Comparison of ENCODE assay signal across 15 cellular contexts in genomic region chr11:33377100-33377851, GRCh38. TPM values are rescaled to one million over a fixed set of nuclear protein-coding genes. Genes with fewer than 3 reads are reported as not detected.
DNase-seq lines count a peak whose midpoint lies in the region; ATAC-seq and TF ChIP-seq lines count a peak whose summit lies in the region.
"Had no signal": no experiment of that assay in that cellular context is flagged by ENCODE, and none has a peak within 500 bp of the region (broad histone marks: within the 10 kb centered on the region; RNA-seq: fewer than 3 reads in every experiment).

No MANE protein-coding gene starts in this region.

- H3K4me1 ChIP-seq in CD8-positive, alpha-beta T cell (ENCODE audit: insufficient read depth, low read length), result no peaks in the 10 kb centered on the region
- peaks cover 45% of the 10 kb centered on the region for H3K4me1 ChIP-seq in Karpas-422 (ENCODE audit: low read length)
- no peaks in the 10 kb centered on the region for H3K4me1 ChIP-seq in neural progenitor cell

- no peaks in the 10 kb centered on the region for H4K20me1 ChIP-seq in Karpas-422 (ENCODE audit: insufficient read depth, low read depth, low read length)
- peaks cover 11% of the 10 kb centered on the region for H4K20me1 ChIP-seq in neural progenitor cell (ENCODE audit: low read depth)

- no peaks in the 10 kb centered on the region for H3K9me2 ChIP-seq in Karpas-422 (replicated peaks; ENCODE audit: insufficient read depth, low read length)

- H3K9me3 Mint-ChIP-seq in CD8-positive, alpha-beta T cell, result no peaks in the 10 kb centered on the region
- no peaks in the 10 kb centered on the region for H3K9me3 Mint-ChIP-seq in endothelial cell (ENCODE audit: unreplicated experiment)
- no peaks in the 10 kb centered on the region for H3K9me3 Mint-ChIP-seq in neural progenitor cell
- H3K9me3 Mint-ChIP-seq: activated T-helper 17 cell treated with anti-CD3 and anti-CD28 coated beads, Interleukin-2, amount 50 U/mL, for 72 hours had no signal

- H3F3A ChIP-seq in neural progenitor cell (ENCODE audit: low read depth), result peaks cover 16% of the 10 kb centered on the region

- H3K27me3 ChIP-seq in CD8-positive, alpha-beta T cell (ENCODE audit: insufficient read depth, low read length), result no peaks in the 10 kb centered on the region
- H3K27me3 ChIP-seq in Karpas-422 (ENCODE audit: low read length), result no peaks in the 10 kb centered on the region
- peaks cover 75% of the 10 kb centered on the region for H3K27me3 ChIP-seq in neural progenitor cell

- H3K4me2 ChIP-seq in Karpas-422 (ENCODE audit: low read depth, low read length, poor library complexity, severe bottlenecking) (peak overlapping the region; percentile 73), neural progenitor cell (peak overlapping the region; percentile 91)
- H3K4me2 ChIP-seq: KMS-11 had no signal

- H3K79me2 ChIP-seq in Karpas-422 (ENCODE audit: low read length), result no peaks in the 10 kb centered on the region
- no peaks in the 10 kb centered on the region for H3K79me2 ChIP-seq in neural progenitor cell (ENCODE audit: low read depth)

- no peaks in the 10 kb centered on the region for H3K36me3 Mint-ChIP-seq in CD8-positive, alpha-beta T cell
- H3K36me3 Mint-ChIP-seq in endothelial cell (ENCODE audit: low read depth, unreplicated experiment), result no peaks in the 10 kb centered on the region
- H3K36me3 Mint-ChIP-seq in neural progenitor cell, result no peaks in the 10 kb centered on the region

- peaks cover 4% of the 10 kb centered on the region for H3K4me1 Mint-ChIP-seq in CD8-positive, alpha-beta T cell (ENCODE audit: low read depth)
- H3K4me1 Mint-ChIP-seq in endothelial cell (ENCODE audit: unreplicated experiment) (peaks cover 26% of the 10 kb centered on the region), neural progenitor cell (peaks cover 29% of the 10 kb centered on the region)
- H3K4me1 Mint-ChIP-seq: activated T-helper 17 cell treated with anti-CD3 and anti-CD28 coated beads, Interleukin-2, amount 50 U/mL, for 72 hours had no signal

- no peaks in the 10 kb centered on the region for H3K36me3 ChIP-seq in CD8-positive, alpha-beta T cell (ENCODE audit: insufficient read depth, low read length)
- H3K36me3 ChIP-seq in Karpas-422 (ENCODE audit: insufficient read depth, low read length), result no peaks in the 10 kb centered on the region
- H3K36me3 ChIP-seq in neural progenitor cell, result no peaks in the 10 kb centered on the region

- no peak for DNase-seq in CD8-positive, alpha-beta T cell
- no peak for DNase-seq in Karpas-422
- DNase-seq in endothelial cell (ENCODE audit: low spot score), result no peak
- peak; percentile 5 for DNase-seq in neural progenitor cell (ENCODE audit: low spot score)
- DNase-seq in NCI-H774 (lab: John Stamatoyannopoulos, UW), result no peak
- no peak for DNase-seq in Ammon's horn (ENCODE audit: low spot score)
- DNase-seq in hypothalamus (lab: John Stamatoyannopoulos, UW), result no peak
- no peak for DNase-seq in NCI-H524 treated with DMSO at 0.1 percent for 48 hours (lab: John Stamatoyannopoulos, UW)
- DNase-seq: DND-41; stimulated activated CD4-positive, alpha-beta T cell treated with anti-CD3 and anti-CD28 coated beads, Interleukin-4, amount 100 ng/mL, for 1 hour had no signal

- H3K9ac ChIP-seq in Karpas-422 (ENCODE audit: low read length) (peak overlapping the region; percentile 61), neural progenitor cell (no peak overlapping the region)
- H3K9ac ChIP-seq: KMS-11 had no signal

- H3K27me3 Mint-ChIP-seq in CD8-positive, alpha-beta T cell (ENCODE audit: low read depth), result peaks cover 53% of the 10 kb centered on the region
- H3K27me3 Mint-ChIP-seq in endothelial cell (ENCODE audit: unreplicated experiment), result peaks cover 11% of the 10 kb centered on the region
- H3K27me3 Mint-ChIP-seq in neural progenitor cell (ENCODE audit: insufficient read depth, low read depth), result peaks cover 20% of the 10 kb centered on the region

- H3K9me3 ChIP-seq in CD8-positive, alpha-beta T cell (ENCODE audit: low read length), result no peaks in the 10 kb centered on the region
- H3K9me3 ChIP-seq in Karpas-422 (ENCODE audit: low read length) (no peaks in the 10 kb centered on the region), neural progenitor cell (ENCODE audit: low read depth) (no peaks in the 10 kb centered on the region)

- intact Hi-C loops in CD8-positive, alpha-beta T cell (cut with DNase I, micrococcal nuclease), result no loop called here

- no peak for TF ChIP-seq CTCF in CD8-positive, alpha-beta T cell (IDR thresholded peaks at IDR 0.05)
- no peak for TF ChIP-seq CTCF in endothelial cell (IDR thresholded peaks at IDR 0.05; ENCODE audit: unreplicated experiment)
- TF ChIP-seq CTCF in neural progenitor cell (IDR thresholded peaks at IDR 0.05), result no peak

- H3K4me3 Mint-ChIP-seq in CD8-positive, alpha-beta T cell, result peak overlapping the region; percentile 7
- peak overlapping the region; percentile 77 for H3K4me3 Mint-ChIP-seq in endothelial cell (ENCODE audit: unreplicated experiment)
- H3K4me3 Mint-ChIP-seq in neural progenitor cell, result peak overlapping the region; percentile 84
- H3K4me3 Mint-ChIP-seq: activated T-helper 17 cell treated with anti-CD3 and anti-CD28 coated beads, Interleukin-2, amount 50 U/mL, for 72 hours had no signal

- no peak overlapping the region for H3K27ac Mint-ChIP-seq in CD8-positive, alpha-beta T cell
- no peak overlapping the region for H3K27ac Mint-ChIP-seq in endothelial cell (ENCODE audit: unreplicated experiment)
- no peak overlapping the region for H3K27ac Mint-ChIP-seq in neural progenitor cell
- H3K27ac Mint-ChIP-seq: activated T-helper 17 cell treated with anti-CD3 and anti-CD28 coated beads, Interleukin-2, amount 50 U/mL, for 72 hours had no signal

- ATAC-seq in CD8-positive, alpha-beta T cell, result no peak
- ATAC-seq: activated T-helper 17 cell treated with anti-CD3 and anti-CD28 coated beads, Interleukin-2, amount 50 U/mL, for 72 hours had no signal

- POLR2A ChIA-PET in CD8-positive, alpha-beta T cell (lab: Charles Lee), result no interaction called here

- CTCF ChIA-PET in CD8-positive, alpha-beta T cell (lab: Charles Lee), result no interaction called here

- no peak overlapping the region; the same call in 1 of the 2 replicates for H2AFZ ChIP-seq in Karpas-422 (ENCODE audit: low read length)
- peak overlapping the region; percentile 93 for H2AFZ ChIP-seq in neural progenitor cell (replicated peaks)

- no peak overlapping the region for H3K27ac ChIP-seq in CD8-positive, alpha-beta T cell (ENCODE audit: low read depth, low read length)
- H3K27ac ChIP-seq in Karpas-422 (ENCODE audit: low read length) (no peak overlapping the region), neural progenitor cell (no peak overlapping the region)
- H3K27ac ChIP-seq: epithelial cell of prostate, KMS-11 had no signal

- no peak overlapping the region for H3K4me3 ChIP-seq in CD8-positive, alpha-beta T cell (ENCODE audit: low read depth, low read length)
- H3K4me3 ChIP-seq in Karpas-422 (ENCODE audit: low read length), result peak overlapping the region; percentile 65
- H3K4me3 ChIP-seq in neural progenitor cell, result peak overlapping the region; percentile 68

RNA-seq across cellular contexts. Expression of gene KIAA1549L, which starts 1.4 kb away (rescaled TPM):
- not detected for total RNA-seq in CD8-positive, alpha-beta T cell
- total RNA-seq in Karpas-422 (2014; rRNA removed; shearing (Covaris generic); ENCODE audit: low replicate concordance), result 1.4 and 3.5 TPM in 2 replicates
- total RNA-seq in endothelial cell (ENCODE audit: unreplicated experiment) (9.4 TPM), neural progenitor cell (ENCODE audit: low replicate concordance) (1.3 and 1.8 TPM in 2 replicates)
- total RNA-seq: activated T-helper 17 cell treated with anti-CD3 and anti-CD28 coated beads, Interleukin-2, amount 50 U/mL, for 72 hours; mononuclear cell; T-helper 2 cell treated with Interferon-gamma antibody and Interleukin-4, amounts not matched to agents 100 ng/mL and 5 ng/mL, for 36 hours had no signal

Comparison
In these comparisons a context has a peak if more than half of its experiments do, and no peak if none do; other contexts are left out.
1. H3K4me3 Mint-ChIP-seq: peak in every context shown above with its lines; median percentile 84 in neural progenitor cell; 77 in endothelial cell; 7 in CD8-positive, alpha-beta T cell.